24 cellular contexts compared by ENCODE assay signal in the genomic region with DNA sequence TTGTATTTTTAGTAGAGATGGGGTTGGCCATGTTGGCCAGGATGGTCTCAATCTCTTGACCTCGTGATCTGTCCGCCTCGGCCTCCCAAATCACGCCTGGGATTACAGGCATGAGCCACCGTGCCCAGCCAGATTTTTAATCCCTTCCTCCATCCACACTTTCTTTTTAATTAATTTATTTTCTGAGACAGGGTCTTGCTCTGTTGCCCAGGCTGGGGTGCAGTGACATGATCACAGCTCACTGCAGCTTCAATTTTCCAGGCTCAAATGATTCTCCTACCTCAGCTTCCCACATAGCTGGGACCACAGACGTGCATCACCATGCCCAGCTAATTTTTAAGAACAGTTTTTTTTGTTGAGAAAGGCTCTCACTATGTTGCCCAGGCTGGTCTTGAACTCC.
"Had no signal": no experiment of that assay in that cellular context is flagged by ENCODE, and none has a peak within 500 bp of the region (broad histone marks: within the 10 kb centered on the region; RNA-seq: fewer than 3 reads in every experiment).

No MANE protein-coding gene starts in this region.

- H3K9me3 Mint-ChIP-seq: activated B cell treated with CpG ODN at 0.5 μM for 24 hours; activated CD4-positive, alpha-beta memory T cell treated with anti-CD3 and anti-CD28 coated beads, Interleukin-2, amount 10 ng/mL, durations not matched to agents 7 days and 5 days; activated naive CD4-positive, alpha-beta T cell treated with anti-CD3 and anti-CD28 coated beads, Interleukin-2, amount 50 U/mL, for 72 hours; brain; central memory CD8-positive, alpha-beta T cell; T-helper 2 cell treated with Interferon-gamma antibody and Interleukin-4, amounts not matched to agents 5 μg/mL and 100 μg/mL, for 36 hours had no signal

- DNase-seq: activated B cell treated with CpG ODN at 0.5 μM for 24 hours; activated CD4-positive, alpha-beta memory T cell treated with anti-CD3 and anti-CD28 coated beads, Interleukin-2, amount 10 ng/mL, durations not matched to agents 7 days and 5 days; activated CD4-positive, alpha-beta T cell treated with anti-CD3 and anti-CD28 coated beads, Interleukin-2, amount 50 U/mL, for 1 hour; activated CD8-positive, alpha-beta memory T cell treated with anti-CD3 and anti-CD28 coated beads, Interleukin-2, amount 50 U/mL, for 4 hours; activated effector memory CD4-positive, alpha-beta T cell treated with anti-CD3 and anti-CD28 coated beads, Interleukin-2, amount 50 U/mL, for 16 hours; activated naive CD4-positive, alpha-beta T cell treated with Interleukin-2 at 50 U/mL for 16 hours; amygdala; MG63; NCI-H1105; NCI-H1436; NCI-H1694 treated with DMSO at 0.1 percent for 48 hours; NCI-H2029 treated with DMSO at 0.1 percent for 48 hours; NCI-H510A treated with DMSO at 0.1 percent for 48 hours; NCI-H69; Peyer's patch; Right ventricle myocardium superior; SJCRH30; SK-N-SH; T-helper 1 cell had no signal

- H3K27ac Mint-ChIP-seq: activated B cell treated with CpG ODN at 0.5 μM for 24 hours; activated CD4-positive, alpha-beta memory T cell treated with anti-CD3 and anti-CD28 coated beads, Interleukin-2, amount 10 ng/mL, durations not matched to agents 7 days and 5 days; T-helper 2 cell treated with Interferon-gamma antibody and Interleukin-4, amounts not matched to agents 5 μg/mL and 100 μg/mL, for 36 hours had no signal

- H3K4me3 ChIP-seq: MG63, Peyer's patch, SJCRH30 had no signal

- H3K27me3 ChIP-seq: MG63, Peyer's patch, SJCRH30 had no signal

- H3K27me3 Mint-ChIP-seq: activated B cell treated with CpG ODN at 0.5 μM for 24 hours; activated CD4-positive, alpha-beta memory T cell treated with anti-CD3 and anti-CD28 coated beads, Interleukin-2, amount 10 ng/mL, durations not matched to agents 7 days and 5 days; brain; central memory CD8-positive, alpha-beta T cell had no signal

- H3K4me1 ChIP-seq: SJCRH30 had no signal

- H3K27ac ChIP-seq: Peyer's patch, RWPE1, SJCRH30 had no signal

- ATAC-seq: activated naive CD4-positive, alpha-beta T cell treated with anti-CD3 and anti-CD28 coated beads, Interleukin-2, amount 50 U/mL, for 72 hours had no signal

- H3K9me3 ChIP-seq: MG63, Peyer's patch, SJCRH30, SK-N-SH had no signal

- H3K4me3 Mint-ChIP-seq: activated B cell treated with CpG ODN at 0.5 μM for 24 hours; activated CD4-positive, alpha-beta memory T cell treated with anti-CD3 and anti-CD28 coated beads, Interleukin-2, amount 10 ng/mL, durations not matched to agents 7 days and 5 days; brain; central memory CD8-positive, alpha-beta T cell; T-helper 2 cell treated with Interferon-gamma antibody and Interleukin-4, amounts not matched to agents 5 μg/mL and 100 μg/mL, for 36 hours had no signal
